ENCODE assay signal across 8 cellular contexts in the genomic region with DNA sequence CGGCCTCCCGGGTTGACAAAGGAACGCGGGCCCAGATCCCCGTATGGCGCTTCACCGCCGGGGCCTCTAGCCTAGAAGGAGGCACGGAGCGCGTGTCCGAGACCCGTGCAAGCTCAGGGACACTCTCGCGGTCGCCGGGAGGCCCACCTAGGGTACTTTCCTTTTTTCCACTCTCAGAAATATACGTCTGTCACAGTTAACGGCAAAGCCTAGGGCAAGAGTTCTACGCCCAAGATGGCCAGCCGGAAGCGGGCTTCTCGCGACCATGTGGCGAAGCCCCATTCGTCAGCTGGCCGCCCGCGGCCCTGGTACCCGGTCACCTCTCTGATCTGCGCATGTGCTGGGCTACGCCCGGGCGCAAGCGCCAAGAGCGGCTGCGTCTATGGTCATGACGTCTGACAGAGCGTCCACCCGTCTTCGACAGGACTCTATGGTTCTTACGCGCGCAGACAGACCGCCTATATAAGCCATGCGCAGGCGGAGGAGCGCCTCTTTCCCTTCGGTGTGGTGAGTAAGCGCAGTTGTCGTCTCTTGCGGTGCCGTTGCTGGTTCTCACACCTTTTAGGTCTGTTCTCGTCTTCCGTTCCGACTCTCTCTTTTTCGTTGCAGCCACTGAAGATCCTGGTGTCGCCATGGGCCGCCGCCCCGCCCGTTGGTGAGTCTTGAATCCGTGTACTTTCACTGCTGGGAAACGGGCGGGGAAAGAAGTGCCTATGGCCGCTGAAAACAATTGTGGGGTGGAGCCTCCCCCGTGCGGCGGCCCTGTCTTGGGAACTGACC. TPM values are rescaled to one million over a fixed set of nuclear protein-coding genes. Genes with fewer than 3 reads are reported as not detected.
DNase-seq lines count a peak whose midpoint lies in the region; ATAC-seq and TF ChIP-seq lines count a peak whose summit lies in the region.

RPL10 (plus strand) TSS at position 490 of the 780 bp plus-strand sequence; CDS start at position 633, 143 bp downstream.

- H3K27ac ChIP-seq in heart right ventricle, result peak within 1 kb of the TSS; percentile 94 to 99 (median 98)

- H3K36me3 Mint-ChIP-seq in T-helper 17 cell (ENCODE audit: low read depth) (peaks cover 7% of the 10 kb centered on the region), type B pancreatic cell (peaks cover 20% of the 10 kb centered on the region)

- WGBS in heart right ventricle, 2 donors, result 0 to 1% methylated on average over 58 to 69 of the region's 69 CpGs

- H3K4me1 ChIP-seq in heart right ventricle, result peaks cover 0 to 23% (median 15%) of the 10 kb centered on the region in 9 donors

- H3K4me3 ChIP-seq in heart right ventricle, result peak within 1 kb of the TSS; percentile 66 to 97 (median 78)

- ATAC-seq in GM18498 (IDR thresholded peaks at IDR 0.05; ENCODE audit: unreplicated experiment) (peak; percentile 81), HG02938 (IDR thresholded peaks at IDR 0.05; ENCODE audit: unreplicated experiment) (peak; percentile 65), T-helper 17 cell (peak; percentile 80), heart right ventricle (peak; percentile 88 to 97 (median 94))

- peak; percentile 97 for DNase-seq in NCI-H187 (lab: John Stamatoyannopoulos, UW)
- DNase-seq in T-helper 17 cell, result peak; percentile 68 to 81 (median 73)
- DNase-seq in amniotic stem cell (lab: John Stamatoyannopoulos, UW), result peak; percentile 84
- DNase-seq in heart right ventricle, result peak; percentile 93
- peak; percentile 88 to 99 (median 91) for DNase-seq in posterior cingulate gyrus
- DNase-seq in type B pancreatic cell (ENCODE audit: extremely low spot score, unreplicated experiment), result peak; percentile 93

- no peaks in the 10 kb centered on the region for H3K27me3 ChIP-seq in heart right ventricle

- H3K36me3 ChIP-seq in heart right ventricle, result peaks cover 0 to 35% (median 12%) of the 10 kb centered on the region in 9 donors

- TF ChIP-seq CTCF in heart right ventricle (IDR thresholded peaks at IDR 0.05) (no peak), type B pancreatic cell (conservative IDR thresholded peaks at IDR 0.05) (no peak)

- H3K27ac Mint-ChIP-seq in T-helper 17 cell, result peak within 1 kb of the TSS; percentile 100
- H3K27ac Mint-ChIP-seq in type B pancreatic cell, result peak within 1 kb of the TSS; percentile 100

- H3K27me3 Mint-ChIP-seq in T-helper 17 cell (no peaks in the 10 kb centered on the region), type B pancreatic cell (peaks cover 5% of the 10 kb centered on the region)

- H3K4me1 Mint-ChIP-seq in T-helper 17 cell, result peaks cover 17% of the 10 kb centered on the region
- peaks cover 15% of the 10 kb centered on the region for H3K4me1 Mint-ChIP-seq in type B pancreatic cell (ENCODE audit: unreplicated experiment)

- H3K9me3 ChIP-seq in T-helper 17 cell (ENCODE audit: control insufficient read depth, low read length, poor library complexity, severe bottlenecking), result no peaks in the 10 kb centered on the region
- peaks cover 0 to 10% (median 0%) of the 10 kb centered on the region in 11 donors for H3K9me3 ChIP-seq in heart right ventricle

- peak within 1 kb of the TSS; percentile 99 for H3K4me3 Mint-ChIP-seq in T-helper 17 cell
- peak within 1 kb of the TSS; percentile 99 for H3K4me3 Mint-ChIP-seq in type B pancreatic cell

- intact Hi-C loops in heart right ventricle (cut with DNase I), result loop anchor here in 3 of 10 donors (5.0 to 10.0 kb wide), 3 partner anchors 117 to 1586 kb away; partner anchors contain the start of gene FAM3A (in 1 of the 3)
- intact Hi-C loops in posterior cingulate gyrus (cut with DNase I), result loop anchor here (5.0 kb wide), 1 partner anchor 134 kb away; no protein-coding TSS in a partner anchor

- H3K9me3 Mint-ChIP-seq in type B pancreatic cell, result no peaks in the 10 kb centered on the region

RNA-seq across cellular contexts. Expression of gene RPL10, which starts in this region (rescaled TPM):
- total RNA-seq in T-helper 17 cell (1,000 to 10,000 TPM; 4,596 to 4,820 TPM), heart right ventricle (1,000 to 10,000 TPM; 1,543 to 2,503 (median 1,867) TPM), type B pancreatic cell (ENCODE audit: low replicate concordance) (2,880 and 3,042 TPM in 2 replicates)
- polyA plus RNA-seq in heart right ventricle, result 1,000 to 10,000 TPM; 2,102 to 7,085 TPM

Comparison
In these comparisons a context has a peak if more than half of its experiments do, and no peak if none do; other contexts are left out.
1. Peak in every context shown above with its lines: DNase-seq, ATAC-seq, H3K4me3 ChIP-seq and H3K27ac ChIP-seq.